2 cellular contexts compared by ENCODE assay signal in genomic region chr14:24369463-24369862, GRCh38.
TF ChIP-seq lines count a peak whose summit lies in the region.

No MANE protein-coding gene starts in this region.

TF ChIP-seq in SK-N-SH, 30 proteins besides CTCF, POLR2A, EP300 and RAD21 (continued from another document):
- no peak for TF ChIP-seq GATA2 (CRISPR knock-in tag; IDR thresholded peaks at IDR 0.05)
- TF ChIP-seq ZBTB33 (IDR thresholded peaks at IDR 0.05; ENCODE audit: borderline replicate concordance, low read depth): no peak
- no peak for TF ChIP-seq NFIC (IDR thresholded peaks at IDR 0.05; ENCODE audit: borderline replicate concordance)
- TF ChIP-seq REST (IDR thresholded peaks at IDR 0.05; ENCODE audit: low read depth, low read length): no peak
- no peak for TF ChIP-seq JUND (IDR thresholded peaks at IDR 0.05)
- TF ChIP-seq GABPA (IDR thresholded peaks at IDR 0.05; ENCODE audit: low read depth): no peak
- TF ChIP-seq FOSL2 (IDR thresholded peaks at IDR 0.05; ENCODE audit: borderline replicate concordance, low read depth): no peak
- TF ChIP-seq NRF1 (IDR thresholded peaks at IDR 0.05; ENCODE audit: low read depth, low read length): no peak
- no peak for TF ChIP-seq ELF1 (IDR thresholded peaks at IDR 0.05)
- TF ChIP-seq MAX (IDR thresholded peaks at IDR 0.05; ENCODE audit: low read depth): no peak
- TF ChIP-seq EZH2phosphoT487 (IDR thresholded peaks at IDR 0.05; ENCODE audit: borderline replicate concordance, low read depth): no peak
- TF ChIP-seq FOXM1 (IDR thresholded peaks at IDR 0.05; ENCODE audit: low read depth): no peak
TF ChIP-seq in SK-N-SH: peak in this region for 0.

TF ChIP-seq in SK-N-SH treated with all-trans-retinoic acid at 6 μM for 48 hours, 23 proteins besides CTCF, POLR2A, EP300 and RAD21 (continued from another document):
- TF ChIP-seq TSHZ2 (CRISPR knock-in tag; IDR thresholded peaks at IDR 0.05) (no peak), ARNTL (CRISPR knock-in tag; IDR thresholded peaks at IDR 0.05; ENCODE audit: borderline replicate concordance, low read depth) (no peak), ZFP3 (CRISPR knock-in tag; IDR thresholded peaks at IDR 0.05) (no peak), RARB (CRISPR knock-in tag; IDR thresholded peaks at IDR 0.05) (no peak), ESRRG (CRISPR knock-in tag; IDR thresholded peaks at IDR 0.05) (no peak), SNAI2 (CRISPR knock-in tag; IDR thresholded peaks at IDR 0.05) (no peak), PPARA (CRISPR knock-in tag; IDR thresholded peaks at IDR 0.05; ENCODE audit: borderline replicate concordance) (no peak), TOX (CRISPR knock-in tag; IDR thresholded peaks at IDR 0.05; ENCODE audit: borderline replicate concordance) (no peak), OSR1 (CRISPR knock-in tag; IDR thresholded peaks at IDR 0.05) (no peak), ZNF8 (CRISPR knock-in tag; IDR thresholded peaks at IDR 0.05) (no peak), PATZ1 (CRISPR knock-in tag; IDR thresholded peaks at IDR 0.05; ENCODE audit: borderline replicate concordance) (no peak), ZFP30 (CRISPR knock-in tag; IDR thresholded peaks at IDR 0.05) (no peak), POU6F1 (CRISPR knock-in tag; IDR thresholded peaks at IDR 0.05; ENCODE audit: borderline replicate concordance, low read depth) (no peak)
